Comparison of ENCODE assay signal across 16 cellular contexts in genomic region chr20:19560876-19561480, GRCh38.
"Had no signal": no experiment of that assay in that cellular context is flagged by ENCODE, and none has a peak within 500 bp of the region (broad histone marks: within the 10 kb centered on the region; RNA-seq: fewer than 3 reads in every experiment).

No MANE protein-coding gene starts in this region.

- H3K4me3 ChIP-seq: left lung, ovary, thoracic aorta had no signal

- H3K27ac Mint-ChIP-seq: activated naive CD4-positive, alpha-beta T cell treated with anti-CD3 and anti-CD28 coated beads for 36 hours; activated T-helper 17 cell treated with anti-CD3 and anti-CD28 coated beads, Interleukin-2, amount 50 U/mL, for 72 hours; stimulated activated naive CD8-positive, alpha-beta T cell treated with anti-CD3 and anti-CD28 coated beads, Interleukin-15, amount 100 ng/mL, for 72 hours; T-helper 17 cell; WTC11 had no signal

- H3K36me3 ChIP-seq: left lung, ovary, thoracic aorta had no signal

- H3K4me3 Mint-ChIP-seq: activated naive CD4-positive, alpha-beta T cell treated with anti-CD3 and anti-CD28 coated beads for 36 hours; activated T-helper 17 cell treated with anti-CD3 and anti-CD28 coated beads, Interleukin-2, amount 50 U/mL, for 72 hours; stimulated activated naive CD8-positive, alpha-beta T cell treated with anti-CD3 and anti-CD28 coated beads, Interleukin-15, amount 100 ng/mL, for 72 hours; T-helper 17 cell; WTC11 had no signal

- H3K4me1 Mint-ChIP-seq: activated T-helper 17 cell treated with anti-CD3 and anti-CD28 coated beads, Interleukin-2, amount 50 U/mL, for 72 hours; stimulated activated naive CD8-positive, alpha-beta T cell treated with anti-CD3 and anti-CD28 coated beads, Interleukin-15, amount 100 ng/mL, for 72 hours; T-helper 17 cell had no signal

- ATAC-seq: activated T-helper 17 cell treated with anti-CD3 and anti-CD28 coated beads, Interleukin-2, amount 50 U/mL, for 72 hours; left lung; stimulated activated naive CD8-positive, alpha-beta T cell treated with anti-CD3 and anti-CD28 coated beads, Interleukin-15, amount 100 ng/mL, for 72 hours; T-helper 17 cell; WTC11 had no signal

- H3K27me3 Mint-ChIP-seq: stimulated activated naive CD8-positive, alpha-beta T cell treated with anti-CD3 and anti-CD28 coated beads, Interleukin-15, amount 100 ng/mL, for 72 hours; T-helper 17 cell had no signal

- DNase-seq: activated CD4-positive, alpha-beta T cell treated with anti-CD3 and anti-CD28 coated beads for 48 hours; activated naive CD4-positive, alpha-beta T cell treated with anti-CD3 and anti-CD28 coated beads for 36 hours; caudate nucleus; cortex of kidney; effector CD8-positive, alpha-beta T cell; islet precursor cell; left lung; mesendoderm; ovary; stimulated activated CD4-positive, alpha-beta T cell treated with anti-CD3 and anti-CD28 coated beads, Interleukin-15, amount 100 ng/mL, for 24 hours; stimulated activated CD4-positive, alpha-beta T cell treated with anti-CD3 and anti-CD28 coated beads, Interleukin-4, amount 100 ng/mL, for 24 hours; stimulated activated naive CD8-positive, alpha-beta T cell treated with anti-CD3 and anti-CD28 coated beads, Interleukin-15, amount 100 ng/mL, for 72 hours; T-helper 17 cell had no signal

- H3K27me3 ChIP-seq: left lung, ovary had no signal

- H3K9me3 Mint-ChIP-seq: activated naive CD4-positive, alpha-beta T cell treated with anti-CD3 and anti-CD28 coated beads for 36 hours; activated T-helper 17 cell treated with anti-CD3 and anti-CD28 coated beads, Interleukin-2, amount 50 U/mL, for 72 hours had no signal

- H3K36me3 Mint-ChIP-seq: WTC11 had no signal
